ENCODE assay signal across 1 cellular context in the genomic region with DNA sequence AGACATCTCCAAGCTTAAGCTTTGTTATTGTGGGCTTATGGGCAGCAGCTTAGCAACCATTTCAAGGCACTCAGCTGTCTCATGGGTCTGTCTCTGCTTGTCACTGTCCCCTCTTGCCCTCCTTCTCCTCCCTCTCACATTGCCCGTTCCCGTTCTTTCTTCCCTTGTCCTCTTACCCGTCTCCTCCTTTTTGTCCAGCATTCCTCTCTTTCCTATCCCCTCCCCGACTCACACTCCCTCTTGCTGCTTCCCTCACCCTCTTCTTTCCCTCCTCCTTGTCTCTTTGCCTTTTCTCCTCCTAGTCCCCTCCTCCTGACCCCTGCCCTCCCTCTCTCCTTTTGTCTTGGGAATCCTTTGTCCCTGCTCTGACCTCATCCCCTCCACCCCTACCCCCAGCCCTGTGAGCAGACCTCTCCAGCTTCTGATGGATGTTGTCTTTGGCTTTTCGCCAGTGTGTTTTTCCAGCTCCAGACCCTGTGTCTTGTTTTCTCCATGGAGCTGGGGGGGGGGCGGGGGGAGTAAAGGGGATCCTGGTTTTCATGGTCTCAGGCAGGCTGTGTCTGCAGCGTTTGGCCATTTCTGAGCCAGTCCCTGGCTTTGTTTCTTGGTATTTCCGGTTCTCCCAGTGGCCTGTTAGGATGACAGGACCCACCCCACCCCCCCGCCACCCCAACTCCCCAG.
TF ChIP-seq lines count a peak whose summit lies in the region.

No MANE protein-coding gene starts in this region.

TF ChIP-seq in WTC11, 78 proteins besides CTCF, POLR2A, EP300 and RAD21 (continued from another document):
- TF ChIP-seq EMX1 (CRISPR knock-in tag; IDR thresholded peaks at IDR 0.05), result no peak
